ENCODE assay signal across 21 cellular contexts in the genomic region with DNA sequence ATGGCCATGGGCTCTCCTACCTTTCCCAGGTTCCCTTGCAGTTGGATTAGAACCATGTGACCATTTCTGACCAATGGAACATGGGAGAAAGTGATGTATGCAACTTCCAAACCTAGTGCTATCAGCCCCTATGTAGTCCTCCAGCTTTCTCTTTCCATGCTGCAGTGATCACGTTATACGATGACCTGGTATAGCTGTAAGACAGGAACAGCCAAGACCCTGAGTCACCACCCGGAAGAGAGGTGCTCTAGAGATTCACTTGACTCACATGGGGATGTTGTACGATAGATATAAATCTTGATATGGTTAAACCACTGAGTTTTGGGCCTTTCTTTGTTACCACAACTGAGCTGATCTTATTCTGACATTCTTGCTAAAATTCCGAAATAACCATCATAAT.
DNase-seq lines count a peak whose midpoint lies in the region; ATAC-seq, FAIRE-seq and TF ChIP-seq lines count a peak whose summit lies in the region.
"Had no signal": no experiment of that assay in that cellular context is flagged by ENCODE, and none has a peak within 500 bp of the region (broad histone marks: within the 10 kb centered on the region; RNA-seq: fewer than 3 reads in every experiment).

No MANE protein-coding gene starts in this region.

- H3K36me3 ChIP-seq in SK-N-SH (replicated peaks in 1 of 2; ENCODE audit: control insufficient read depth in 1 of 2, insufficient read depth in 2 of 2, low read length in 1 of 2) (no peaks in the 10 kb centered on the region), PC-9 (ENCODE audit: low read depth) (no peaks in the 10 kb centered on the region), bronchial epithelial cell (ENCODE audit: control insufficient read depth, insufficient read depth, low read length) (no peaks in the 10 kb centered on the region)
- H3K36me3 ChIP-seq: SJCRH30 had no signal

- no TSS peak for BruUV-seq in PC-9 (replicated peaks; lab: Mats Ljungman, UMichigan)

- H4K20me1 ChIP-seq in SK-N-SH (ENCODE audit: insufficient read depth) (no peaks in the 10 kb centered on the region), PC-9 (ENCODE audit: insufficient read depth) (no peaks in the 10 kb centered on the region)

- no peak for TF ChIP-seq RAD21 in SK-N-SH (IDR thresholded peaks at IDR 0.05; ENCODE audit: low read length)

- H3K4me1 Mint-ChIP-seq in HFFc6 (ENCODE audit: low read depth) = peaks cover 9% of the 10 kb centered on the region
- H3K4me1 Mint-ChIP-seq: B cell had no signal

- WGBS in SK-N-SH (ENCODE audit: low lambda C conversion rate) = 26% methylated on average over 5 of the region's 5 CpGs

- peak; percentile 68 for FAIRE-seq in bronchial epithelial cell (lab: Jason Lieb, UNC)
- FAIRE-seq: GM12892 had no signal

- CTCF ChIA-PET in SK-N-SH (lab: Yijun Ruan, JAX) = no interaction called here
- CTCF ChIA-PET in PC-9 (lab: Charles Lee) = interaction anchor here (1.0 kb wide), 1 partner anchor 57 kb away, joined by 6 read pairs; no protein-coding TSS in a partner anchor

- H3F3A ChIP-seq in SK-N-SH (replicated peaks; ENCODE audit: insufficient read depth) (peaks cover 4% of the 10 kb centered on the region), PC-9 (ENCODE audit: insufficient read depth, low read depth) (peaks cover 25% of the 10 kb centered on the region)

- H3K27ac Mint-ChIP-seq in HFFc6 = no peak overlapping the region
- H3K27ac Mint-ChIP-seq: B cell had no signal

- H3K9me3 Mint-ChIP-seq in HFFc6 = peaks cover 4% of the 10 kb centered on the region; the same call in 1 of the 2 replicates

- DNase-seq in SK-N-SH = no peak
- DNase-seq in ELR (ENCODE audit: low read depth) = peak; percentile 87
- DNase-seq in PC-9 = peak; percentile 45 to 91
- no peak for DNase-seq in bronchial epithelial cell (ENCODE audit: low read depth)
- no peak for DNase-seq in HFFc6
- DNase-seq: Calu3, KBM-7, MV-4-11, NCI-H1417, NCI-H187, NCI-H2107, NCI-H2227 treated with DMSO at 0.1 percent for 48 hours, NCI-H510A treated with DMSO at 0.1 percent for 48 hours, NCI-H774, SJCRH30 had no signal

- no peaks in the 10 kb centered on the region for H3K36me3 Mint-ChIP-seq in HFFc6 (ENCODE audit: low read depth)

- no peaks in the 10 kb centered on the region for H3K9me2 ChIP-seq in SK-N-SH
- H3K9me2 ChIP-seq in PC-9 (ENCODE audit: insufficient read depth) = no peaks in the 10 kb centered on the region

- intact Hi-C loops in PC-9 (cut with micrococcal nuclease; ENCODE audit: unreplicated experiment) = no loop called here

- H3K27me3 Mint-ChIP-seq in HFFc6 (ENCODE audit: insufficient read depth) = peaks cover 7% of the 10 kb centered on the region

- H3K79me2 ChIP-seq in SK-N-SH (ENCODE audit: insufficient read depth) = no peaks in the 10 kb centered on the region
- no peaks in the 10 kb centered on the region for H3K79me2 ChIP-seq in PC-9 (ENCODE audit: low read depth)

- H3K9ac ChIP-seq in SK-N-SH = no peak overlapping the region

- TF ChIP-seq CTCF in SK-N-SH (IDR thresholded peaks at IDR 0.05) (no peak), PC-9 (conservative IDR thresholded peaks at IDR 0.05) (no peak), bronchial epithelial cell (IDR thresholded peaks at IDR 0.05; ENCODE audit: insufficient read depth, low read length, severe bottlenecking) (no peak), HFFc6 (IDR thresholded peaks at IDR 0.05) (no peak)

- H3K27me3 ChIP-seq in SK-N-SH (ENCODE audit: insufficient read depth) = no peaks in the 10 kb centered on the region
- no peaks in the 10 kb centered on the region for H3K27me3 ChIP-seq in PC-9 (ENCODE audit: insufficient read depth, low read depth)
- no peaks in the 10 kb centered on the region for H3K27me3 ChIP-seq in bronchial epithelial cell (ENCODE audit: control insufficient read depth, insufficient read depth, low read length)
- H3K27me3 ChIP-seq: SJCRH30 had no signal

- H3K9me3 ChIP-seq in SK-N-SH (no peaks in the 10 kb centered on the region), PC-9 (ENCODE audit: insufficient read depth, low read depth) (peaks cover 20% of the 10 kb centered on the region; the same call in 1 of the 2 replicates)
- H3K9me3 ChIP-seq: SJCRH30 had no signal

- H3K4me2 ChIP-seq in SK-N-SH (no peak overlapping the region), PC-9 (peak overlapping the region; percentile 42)

- POLR2A ChIA-PET in SK-N-SH (lab: Yijun Ruan, JAX) (no interaction called here), PC-9 (lab: Charles Lee; ENCODE audit: unreplicated experiment) (no interaction called here)

- H3K27ac ChIP-seq in SK-N-SH (ENCODE audit: low read depth in 2 of 2, low read length in 1 of 2) = no peak overlapping the region
- H3K27ac ChIP-seq in PC-9 = peak overlapping the region; percentile 58
- H3K27ac ChIP-seq: 22Rv1, SJCRH30 had no signal

- no peak; the same call in 2 of the 3 replicates for ATAC-seq in SK-N-SH treated with all-trans-retinoic acid at 6 μM for 48 hours
- no peak for ATAC-seq in GM21390 (IDR thresholded peaks at IDR 0.05; ENCODE audit: unreplicated experiment)
- ATAC-seq in GM18502 (IDR thresholded peaks at IDR 0.05; ENCODE audit: poor library complexity, unreplicated experiment) = no peak

- H3K4me1 ChIP-seq in SK-N-SH (ENCODE audit: control insufficient read depth in 1 of 2, insufficient read depth in 2 of 2, low read depth in 1 of 2, low read length in 1 of 2) = no peaks in the 10 kb centered on the region
- peaks cover 32% of the 10 kb centered on the region for H3K4me1 ChIP-seq in PC-9 (replicated peaks; ENCODE audit: insufficient read depth)

- H3K4me3 ChIP-seq in SK-N-SH (ENCODE audit: low read depth in 2 of 2, low read length in 1 of 2) (0 out of 4 replicates have a peak overlapping the region, but pooled peaks of 1 of the 2 experiments have one; percentile 5), PC-9 (no peak overlapping the region), bronchial epithelial cell (ENCODE audit: low read depth, low read length) (no peak overlapping the region)
- H3K4me3 ChIP-seq: SJCRH30 had no signal

- no peak overlapping the region for H3K4me3 Mint-ChIP-seq in HFFc6
- H3K4me3 Mint-ChIP-seq: B cell had no signal

- no peak overlapping the region for H2AFZ ChIP-seq in SK-N-SH (ENCODE audit: low read depth)
- 0 out of 2 replicates have a peak overlapping the region, but pooled peaks have one; percentile 41 for H2AFZ ChIP-seq in PC-9

- TF ChIP-seq EP300 in SK-N-SH (IDR thresholded peaks at IDR 0.05; ENCODE audit: borderline replicate concordance in 1 of 2, low read depth in 1 of 2, low read length in 1 of 2) = no peak

TF ChIP-seq in SK-N-SH, 30 proteins besides CTCF, POLR2A, EP300 and RAD21:
- TF ChIP-seq USF1 (IDR thresholded peaks at IDR 0.05; ENCODE audit: borderline replicate concordance, low read depth) (peak; percentile 38; the same call in 1 of the 2 replicates), NRF1 (IDR thresholded peaks at IDR 0.05; ENCODE audit: low read depth, low read length) (no peak), ELF1 (IDR thresholded peaks at IDR 0.05) (peak; percentile 51; the same call in 1 of the 2 replicates), JUND (IDR thresholded peaks at IDR 0.05) (0 out of 2 replicates have a peak, but pooled peaks have one; percentile 8), FOSL2 (IDR thresholded peaks at IDR 0.05; ENCODE audit: borderline replicate concordance, low read depth) (peak; percentile 31; the same call in 1 of the 2 replicates)
TF ChIP-seq in SK-N-SH: peak in this region for 4.

TF ChIP-seq in SK-N-SH treated with all-trans-retinoic acid at 6 μM for 48 hours, 23 proteins besides CTCF, POLR2A, EP300 and RAD21 (continues in another document):
- TF ChIP-seq, protein P1, sequence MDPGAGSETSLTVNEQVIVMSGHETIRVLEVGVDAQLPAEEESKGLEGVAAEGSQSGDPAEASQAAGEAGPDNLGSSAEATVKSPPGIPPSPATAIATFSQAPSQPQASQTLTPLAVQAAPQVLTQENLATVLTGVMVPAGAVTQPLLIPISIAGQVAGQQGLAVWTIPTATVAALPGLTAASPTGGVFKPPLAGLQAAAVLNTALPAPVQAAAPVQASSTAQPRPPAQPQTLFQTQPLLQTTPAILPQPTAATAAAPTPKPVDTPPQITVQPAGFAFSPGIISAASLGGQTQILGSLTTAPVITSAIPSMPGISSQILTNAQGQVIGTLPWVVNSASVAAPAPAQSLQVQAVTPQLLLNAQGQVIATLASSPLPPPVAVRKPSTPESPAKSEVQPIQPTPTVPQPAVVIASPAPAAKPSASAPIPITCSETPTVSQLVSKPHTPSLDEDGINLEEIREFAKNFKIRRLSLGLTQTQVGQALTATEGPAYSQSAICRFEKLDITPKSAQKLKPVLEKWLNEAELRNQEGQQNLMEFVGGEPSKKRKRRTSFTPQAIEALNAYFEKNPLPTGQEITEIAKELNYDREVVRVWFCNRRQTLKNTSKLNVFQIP (CRISPR knock-in tag; IDR thresholded peaks at IDR 0.05; ENCODE audit: borderline replicate concordance, low read depth) = no peak
- TF ChIP-seq ISL1 (CRISPR knock-in tag; IDR thresholded peaks at IDR 0.05) (no peak), ZNF565 (CRISPR knock-in tag; conservative IDR thresholded peaks at IDR 0.05; ENCODE audit: low read depth) (no peak), ZNF8 (CRISPR knock-in tag; IDR thresholded peaks at IDR 0.05) (no peak), BACH2 (CRISPR knock-in tag; IDR thresholded peaks at IDR 0.05; ENCODE audit: borderline replicate concordance) (no peak), CREB5 (CRISPR knock-in tag; IDR thresholded peaks at IDR 0.05; ENCODE audit: low read depth) (no peak)
- TF ChIP-seq, protein P2, sequence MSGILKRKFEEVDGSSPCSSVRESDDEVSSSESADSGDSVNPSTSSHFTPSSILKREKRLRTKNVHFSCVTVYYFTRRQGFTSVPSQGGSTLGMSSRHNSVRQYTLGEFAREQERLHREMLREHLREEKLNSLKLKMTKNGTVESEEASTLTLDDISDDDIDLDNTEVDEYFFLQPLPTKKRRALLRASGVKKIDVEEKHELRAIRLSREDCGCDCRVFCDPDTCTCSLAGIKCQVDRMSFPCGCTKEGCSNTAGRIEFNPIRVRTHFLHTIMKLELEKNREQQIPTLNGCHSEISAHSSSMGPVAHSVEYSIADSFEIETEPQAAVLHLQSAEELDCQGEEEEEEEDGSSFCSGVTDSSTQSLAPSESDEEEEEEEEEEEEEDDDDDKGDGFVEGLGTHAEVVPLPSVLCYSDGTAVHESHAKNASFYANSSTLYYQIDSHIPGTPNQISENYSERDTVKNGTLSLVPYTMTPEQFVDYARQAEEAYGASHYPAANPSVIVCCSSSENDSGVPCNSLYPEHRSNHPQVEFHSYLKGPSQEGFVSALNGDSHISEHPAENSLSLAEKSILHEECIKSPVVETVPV (CRISPR knock-in tag; IDR thresholded peaks at IDR 0.05) = no peak

Comparison
In these comparisons a context has a peak if more than half of its experiments do, and no peak if none do; other contexts are left out.
1. DNase-seq: peak in ELR (single experiment) and PC-9 (2 of 2); none in SK-N-SH (single experiment), bronchial epithelial cell (single experiment) and HFFc6 (single experiment).